Comparison of ENCODE assay signal across 1 cellular context in genomic region chr14:65044596-65044959, GRCh38.
TF ChIP-seq lines count a peak whose summit lies in the region.

No MANE protein-coding gene starts in this region.

TF ChIP-seq in K562, 482 proteins besides CTCF, POLR2A, EP300 and RAD21 (continued from another document and continues in another):
- TF ChIP-seq THRB (CRISPR knock-in tag; conservative IDR thresholded peaks at IDR 0.05) (no peak), BRCA1 (IDR thresholded peaks at IDR 0.05) (no peak), BRCA1 (CRISPR knock-in tag; IDR thresholded peaks at IDR 0.05) (no peak), ZNF695 (CRISPR knock-in tag; IDR thresholded peaks at IDR 0.05) (no peak), CEBPB (tag; IDR thresholded peaks at IDR 0.05) (peak; percentile 97), NR2F6 (CRISPR knock-in tag; IDR thresholded peaks at IDR 0.05) (no peak), PCBP1 (IDR thresholded peaks at IDR 0.05; ENCODE audit: low read depth, low read length, poor library complexity, severe bottlenecking) (no peak), PATZ1 (CRISPR knock-in tag; IDR thresholded peaks at IDR 0.05; ENCODE audit: borderline replicate concordance) (no peak), ZNF24 (IDR thresholded peaks at IDR 0.05) (no peak), HDAC1 (IDR thresholded peaks at IDR 0.05) (peak in 1 of 2 experiments; percentile 54; a peak in 1 of 4 replicates), BRD4 (IDR thresholded peaks at IDR 0.05) (no peak), CBX5 (IDR thresholded peaks at IDR 0.05; ENCODE audit: borderline replicate concordance, low read depth) (no peak), EP400 (IDR thresholded peaks at IDR 0.05) (0 out of 2 replicates have a peak, but pooled peaks have one; percentile 9), TAF7 (tag; IDR thresholded peaks at IDR 0.05) (no peak), RFX1 (IDR thresholded peaks at IDR 0.05) (no peak), ZNF174 (CRISPR knock-in tag; IDR thresholded peaks at IDR 0.05) (no peak), ZNF197 (CRISPR knock-in tag; IDR thresholded peaks at IDR 0.05; ENCODE audit: low read depth) (0 out of 2 replicates have a peak, but pooled peaks have one; percentile 27), ZNF696 (CRISPR knock-in tag; conservative IDR thresholded peaks at IDR 0.05) (no peak), MTF1 (CRISPR knock-in tag; IDR thresholded peaks at IDR 0.05; ENCODE audit: borderline replicate concordance) (no peak), MYBL2 (IDR thresholded peaks at IDR 0.05; ENCODE audit: low read depth) (no peak), MYBL2 (CRISPR knock-in tag; IDR thresholded peaks at IDR 0.05; ENCODE audit: borderline replicate concordance) (no peak), ZNF583 (CRISPR knock-in tag; IDR thresholded peaks at IDR 0.05) (no peak), NELFE (IDR thresholded peaks at IDR 0.05; ENCODE audit: insufficient read depth, insufficient read length) (no peak), ETS2 (tag; IDR thresholded peaks at IDR 0.05; ENCODE audit: borderline replicate concordance, poor library complexity, severe bottlenecking) (no peak), UBTF (IDR thresholded peaks at IDR 0.05; ENCODE audit: borderline replicate concordance in 1 of 2, low read depth in 2 of 2, low read length in 2 of 2) (peak in 1 of 2 experiments; percentile 59; a peak in 1 of 4 replicates), MLLT1 (IDR thresholded peaks at IDR 0.05) (no peak), NFE2L1 (tag; IDR thresholded peaks at IDR 0.05; ENCODE audit: borderline replicate concordance, low read depth) (no peak), ETV5 (CRISPR knock-in tag; IDR thresholded peaks at IDR 0.05; ENCODE audit: low read depth) (0 out of 2 replicates have a peak, but pooled peaks have one; percentile 35), HDAC2 (IDR thresholded peaks at IDR 0.05) (peak; percentile 52; the same call in 1 of the 2 replicates), ATF4 (CRISPR knock-in tag; IDR thresholded peaks at IDR 0.05) (peak; percentile 77; the same call in 1 of the 2 replicates), AFF1 (IDR thresholded peaks at IDR 0.05; ENCODE audit: low read depth in 1 of 2, partially characterized antibody in 2 of 2) (no peak), ZNF175 (CRISPR knock-in tag; IDR thresholded peaks at IDR 0.05; ENCODE audit: low read depth) (peak; percentile 52; the same call in 1 of the 2 replicates), TRIM25 (IDR thresholded peaks at IDR 0.05; ENCODE audit: borderline replicate concordance) (no peak), ZNF507 (tag; conservative IDR thresholded peaks at IDR 0.05) (no peak), IRF2 (CRISPR knock-in tag; IDR thresholded peaks at IDR 0.05) (no peak), KLF1 (tag; IDR thresholded peaks at IDR 0.05) (no peak), ZNF830 (CRISPR knock-in tag; IDR thresholded peaks at IDR 0.05) (no peak), NFIC (IDR thresholded peaks at IDR 0.05) (peak; percentile 58), MTA1 (IDR thresholded peaks at IDR 0.05; ENCODE audit: borderline replicate concordance) (no peak), ZNF277 (CRISPR knock-in tag; IDR thresholded peaks at IDR 0.05; ENCODE audit: borderline replicate concordance) (no peak), ZNF431 (CRISPR knock-in tag; IDR thresholded peaks at IDR 0.05) (no peak), ZKSCAN8 (CRISPR knock-in tag; IDR thresholded peaks at IDR 0.05) (no peak), PREB (CRISPR knock-in tag; IDR thresholded peaks at IDR 0.05) (no peak), KAT7 (CRISPR knock-in tag; IDR thresholded peaks at IDR 0.05; ENCODE audit: borderline replicate concordance) (no peak), KLF13 (tag; IDR thresholded peaks at IDR 0.05; ENCODE audit: borderline replicate concordance, low read depth) (no peak), HMGXB4 (CRISPR knock-in tag; IDR thresholded peaks at IDR 0.05) (no peak), SMARCE1 (IDR thresholded peaks at IDR 0.05) (peak; percentile 69), MCM2 (IDR thresholded peaks at IDR 0.05; ENCODE audit: low read depth) (no peak), TFAM (CRISPR knock-in tag; conservative IDR thresholded peaks at IDR 0.05) (no peak), FOXK1 (CRISPR knock-in tag; IDR thresholded peaks at IDR 0.05; ENCODE audit: borderline replicate concordance) (no peak), OTX1 (CRISPR knock-in tag; IDR thresholded peaks at IDR 0.05) (no peak), TCF3 (CRISPR knock-in tag; IDR thresholded peaks at IDR 0.05) (peak; percentile 89), SMARCB1 (IDR thresholded peaks at IDR 0.05; ENCODE audit: insufficient read length, low read depth) (no peak)
